In the genomic region with DNA sequence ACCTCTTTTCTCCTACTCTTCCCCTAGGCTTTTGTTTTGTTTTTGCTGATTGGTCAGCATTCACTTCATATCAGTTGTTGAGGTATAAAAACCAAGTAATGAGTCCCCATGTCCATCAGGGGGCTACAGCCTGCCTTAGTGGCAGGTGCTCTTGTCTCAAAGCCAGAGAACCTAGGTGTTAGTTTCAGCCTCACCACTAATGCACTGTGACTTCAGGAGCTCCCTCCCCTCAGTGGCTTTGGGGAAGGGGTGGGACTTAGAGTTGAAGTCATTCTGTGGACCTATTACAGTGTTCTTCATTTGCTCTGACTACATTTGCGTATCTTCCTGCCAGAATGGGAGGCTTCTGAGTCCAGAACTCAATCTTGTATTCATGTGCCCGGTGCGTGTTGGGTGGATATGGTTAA, we compare ENCODE assay signal across 8 cellular contexts. TPM values are rescaled to one million over a fixed set of nuclear protein-coding genes. Genes with fewer than 3 reads are reported as not detected.
DNase-seq lines count a peak whose midpoint lies in the region; ATAC-seq and TF ChIP-seq lines count a peak whose summit lies in the region.

No MANE protein-coding gene starts in this region.

- TF ChIP-seq CTCF in GM12864 (IDR thresholded peaks at IDR 0.05; ENCODE audit: low read depth, low read length, missing control alignments) = peak; percentile 57

- peaks cover 3% of the 10 kb centered on the region for H3K9me3 Mint-ChIP-seq in activated CD4-positive, alpha-beta memory T cell treated with anti-CD3 and anti-CD28 coated beads, Interleukin-2, amount 10 ng/mL, durations not matched to agents 7 days and 5 days

- CTCF ChIA-PET in activated CD4-positive, alpha-beta memory T cell treated with anti-CD3 and anti-CD28 coated beads, Interleukin-2, amount 10 ng/mL, durations not matched to agents 7 days and 5 days (lab: Charles Lee) = interaction anchor here (1.0 kb wide), 1 partner anchor 23 kb away, joined by 3 read pairs; no protein-coding TSS in a partner anchor

- peaks cover 14% of the 10 kb centered on the region for H3K4me1 Mint-ChIP-seq in activated CD4-positive, alpha-beta memory T cell treated with anti-CD3 and anti-CD28 coated beads, Interleukin-2, amount 10 ng/mL, durations not matched to agents 7 days and 5 days

- H3K36me3 Mint-ChIP-seq in activated CD4-positive, alpha-beta memory T cell treated with anti-CD3 and anti-CD28 coated beads, Interleukin-2, amount 10 ng/mL, durations not matched to agents 7 days and 5 days (ENCODE audit: low read depth) = peaks cover 8% of the 10 kb centered on the region

- no peak overlapping the region for H3K4me3 Mint-ChIP-seq in activated CD4-positive, alpha-beta memory T cell treated with anti-CD3 and anti-CD28 coated beads, Interleukin-2, amount 10 ng/mL, durations not matched to agents 7 days and 5 days

- DNase-seq in GM12864 (ENCODE audit: low read depth) (peak; percentile 88), D341Med (ENCODE audit: low spot score) (no peak), NCI-H187 treated with DMSO at 0.1 percent for 48 hours (lab: John Stamatoyannopoulos, UW) (no peak), posterior vena cava (ENCODE audit: low spot score) (no peak)
- DNase-seq in activated CD4-positive, alpha-beta memory T cell treated with anti-CD3 and anti-CD28 coated beads, Interleukin-2, amount 10 ng/mL, durations not matched to agents 7 days and 5 days = peak; percentile 28
- peak; percentile 22 to 28 for DNase-seq in stimulated activated CD8-positive, alpha-beta memory T cell treated with anti-CD3 and anti-CD28 coated beads, Interleukin-15, amount 100 ng/mL, for 48 hours (ENCODE audit: low read depth in 2 of 2)

- intact Hi-C loops in posterior vena cava (cut with DNase I) = no loop called here

- H3K27ac Mint-ChIP-seq in activated CD4-positive, alpha-beta memory T cell treated with anti-CD3 and anti-CD28 coated beads, Interleukin-2, amount 10 ng/mL, durations not matched to agents 7 days and 5 days = no peak overlapping the region

- peak; percentile 99 for ATAC-seq in GM19372 (IDR thresholded peaks at IDR 0.05; ENCODE audit: low read depth, unreplicated experiment)
- ATAC-seq in HG03175 (IDR thresholded peaks at IDR 0.05; ENCODE audit: unreplicated experiment) = peak; percentile 100

- H3K27me3 Mint-ChIP-seq in activated CD4-positive, alpha-beta memory T cell treated with anti-CD3 and anti-CD28 coated beads, Interleukin-2, amount 10 ng/mL, durations not matched to agents 7 days and 5 days = no peaks in the 10 kb centered on the region

- POLR2A ChIA-PET in activated CD4-positive, alpha-beta memory T cell treated with anti-CD3 and anti-CD28 coated beads, Interleukin-2, amount 10 ng/mL, durations not matched to agents 7 days and 5 days (lab: Charles Lee) = interaction anchor here (0.5 kb wide), 1 partner anchor 51 kb away, joined by 3 read pairs; no protein-coding TSS in a partner anchor

- no peak overlapping the region for H3K4me3 ChIP-seq in GM12864 (ENCODE audit: low read depth, low read length)

RNA-seq across cellular contexts. Expression of a gene that starts 41.6 kb away (rescaled TPM):
- 10 to 100 TPM; 63.9 to 65.8 TPM for total RNA-seq in activated CD4-positive, alpha-beta memory T cell treated with anti-CD3 and anti-CD28 coated beads, Interleukin-2, amount 10 ng/mL, durations not matched to agents 7 days and 5 days
- total RNA-seq in posterior vena cava = 10 to 100 TPM; 37.8 to 43.5 TPM

Comparison
In these comparisons a context has a peak if more than half of its experiments do, and no peak if none do; other contexts are left out.
1. DNase-seq: peak in GM12864 (single experiment), activated CD4-positive, alpha-beta memory T cell treated with anti-CD3 and anti-CD28 coated beads, Interleukin-2, amount 10 ng/mL, durations not matched to agents 7 days and 5 days (single experiment) and stimulated activated CD8-positive, alpha-beta memory T cell treated with anti-CD3 and anti-CD28 coated beads, Interleukin-15, amount 100 ng/mL, for 48 hours (2 of 2); none in D341Med (single experiment), NCI-H187 treated with DMSO at 0.1 percent for 48 hours (single experiment) and posterior vena cava (single experiment).